Comparison of ENCODE assay signal across 30 cellular contexts in the genomic region with DNA sequence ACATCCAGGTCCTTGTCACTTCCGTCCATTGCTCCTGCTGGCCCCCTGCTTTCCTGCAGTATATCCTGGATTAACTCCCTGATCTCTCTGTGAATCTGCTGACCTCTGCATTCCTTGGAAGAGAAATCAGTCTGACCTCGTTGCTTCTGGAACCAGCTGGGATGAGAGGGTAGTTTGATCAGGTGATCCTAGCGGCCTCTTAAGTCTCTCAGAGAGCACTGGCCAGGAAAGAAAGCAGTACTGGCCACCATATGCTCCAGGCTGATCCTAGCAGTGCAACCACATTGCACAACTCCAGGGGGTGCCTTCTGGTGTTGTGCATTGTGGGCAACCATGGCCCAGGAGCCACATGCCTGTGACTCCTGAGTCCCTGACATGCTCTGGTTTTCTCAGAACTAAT.
DNase-seq lines count a peak whose midpoint lies in the region; ATAC-seq and TF ChIP-seq lines count a peak whose summit lies in the region.
"Had no signal": no experiment of that assay in that cellular context is flagged by ENCODE, and none has a peak within 500 bp of the region (broad histone marks: within the 10 kb centered on the region; RNA-seq: fewer than 3 reads in every experiment).

No MANE protein-coding gene starts in this region.

- H3K36me3 Mint-ChIP-seq in H9 (ENCODE audit: insufficient read depth in 1 of 3, low read depth in 3 of 3), result peaks cover 8 to 43% (median 8%) of the 10 kb centered on the region in 3 experiments
- H3K36me3 Mint-ChIP-seq in activated CD4-positive, alpha-beta memory T cell treated with anti-CD3 and anti-CD28 coated beads, Interleukin-2, amount 10 ng/mL, durations not matched to agents 7 days and 5 days (ENCODE audit: low read depth), result no peaks in the 10 kb centered on the region
- H3K36me3 Mint-ChIP-seq: activated naive CD4-positive, alpha-beta T cell treated with anti-CD3 and anti-CD28 coated beads, Interleukin-2, amount 10 ng/mL, durations not matched to agents 7 days and 5 days had no signal

- no peaks in the 10 kb centered on the region for H3K9me3 ChIP-seq in H9 (ENCODE audit: control insufficient read depth, low read depth, low read length)
- H3K9me3 ChIP-seq in smooth muscle cell (replicated peaks; ENCODE audit: low read depth), result no peaks in the 10 kb centered on the region
- H3K9me3 ChIP-seq: adrenal gland, MG63, sigmoid colon, suprapubic skin, upper lobe of right lung had no signal

- H3K27ac ChIP-seq in H9 (ENCODE audit: insufficient read length, low read depth, low read length) (no peak overlapping the region), smooth muscle cell (ENCODE audit: low read depth) (no peak overlapping the region)
- H3K27ac ChIP-seq: adrenal gland, KMS-11, PC-9, sigmoid colon, suprapubic skin, upper lobe of right lung had no signal

- H3K4ac ChIP-seq in H9 (ENCODE audit: low read depth, low read length), result no peak overlapping the region

- H3K4me1 ChIP-seq in H9 (ENCODE audit: insufficient read depth, low read length), result peaks cover 8% of the 10 kb centered on the region; the same call in 1 of the 2 replicates
- H3K4me1 ChIP-seq in smooth muscle cell (ENCODE audit: low read depth), result peaks cover 18% of the 10 kb centered on the region
- H3K4me1 ChIP-seq: upper lobe of right lung had no signal

- POLR2A ChIA-PET in activated CD4-positive, alpha-beta memory T cell treated with anti-CD3 and anti-CD28 coated beads, Interleukin-2, amount 10 ng/mL, durations not matched to agents 7 days and 5 days (lab: Charles Lee), result no interaction called here

- peaks cover 18% of the 10 kb centered on the region for H3K23me2 ChIP-seq in H9 (ENCODE audit: insufficient read length, low read depth, low read length, poor library complexity, severe bottlenecking)

- H2AK5ac ChIP-seq in H9 (ENCODE audit: insufficient read length, low read length), result no peak overlapping the region

- H4K20me1 ChIP-seq in H9 (ENCODE audit: control insufficient read depth, insufficient read depth, insufficient read length), result peaks cover 2% of the 10 kb centered on the region
- H4K20me1 ChIP-seq in smooth muscle cell (ENCODE audit: low read depth), result peaks cover 62% of the 10 kb centered on the region

- no peak overlapping the region for H2BK120ac ChIP-seq in H9 (ENCODE audit: low read depth, low read length, poor library complexity, severe bottlenecking)

- H3T11ph ChIP-seq in H9 (ENCODE audit: low read length), result no peak overlapping the region

- H3K4me3 ChIP-seq in cardiac fibroblast (replicated peaks in 1 of 2; ENCODE audit: low read depth in 2 of 2, low read length in 2 of 2), result no peak overlapping the region
- H3K4me3 ChIP-seq in smooth muscle cell, result no peak overlapping the region
- H3K4me3 ChIP-seq: adrenal gland, MG63, PC-9, sigmoid colon, suprapubic skin, upper lobe of right lung had no signal

- H3K27me3 ChIP-seq in H9 (ENCODE audit: insufficient read depth, low read length) (no peaks in the 10 kb centered on the region; the same call in 1 of the 2 replicates), smooth muscle cell (ENCODE audit: low read depth) (no peaks in the 10 kb centered on the region)
- H3K27me3 ChIP-seq: adrenal gland, MG63, sigmoid colon had no signal

- no peak overlapping the region for H3K9ac ChIP-seq in H9 (ENCODE audit: extremely low read depth, insufficient read length, low read length)
- H3K9ac ChIP-seq in smooth muscle cell (ENCODE audit: low read depth), result no peak overlapping the region
- H3K9ac ChIP-seq: KMS-11 had no signal

- no peak overlapping the region for H3K23ac ChIP-seq in H9 (ENCODE audit: insufficient read length, low read depth, low read length)

- peaks cover 27% of the 10 kb centered on the region for H3K27me3 Mint-ChIP-seq in H9 (ENCODE audit: low read depth)
- H3K27me3 Mint-ChIP-seq in activated CD4-positive, alpha-beta memory T cell treated with anti-CD3 and anti-CD28 coated beads, Interleukin-2, amount 10 ng/mL, durations not matched to agents 7 days and 5 days, result peaks cover 35% of the 10 kb centered on the region

- H2BK12ac ChIP-seq in H9 (ENCODE audit: insufficient read length, low read depth, low read length), result no peak overlapping the region

- H3K9me3 Mint-ChIP-seq in H9, result no peaks in the 10 kb centered on the region
- H3K9me3 Mint-ChIP-seq in activated CD4-positive, alpha-beta memory T cell treated with anti-CD3 and anti-CD28 coated beads, Interleukin-2, amount 10 ng/mL, durations not matched to agents 7 days and 5 days, result no peaks in the 10 kb centered on the region
- H3K9me3 Mint-ChIP-seq: activated CD8-positive, alpha-beta T cell treated with anti-CD3 and anti-CD28 coated beads for 36 hours; activated naive CD4-positive, alpha-beta T cell treated with anti-CD3 and anti-CD28 coated beads, Interleukin-2, amount 10 ng/mL, durations not matched to agents 7 days and 5 days had no signal

- DNase-seq in H9, result peak; percentile 47
- peak; percentile 8 to 10 for DNase-seq in cardiac fibroblast (ENCODE audit: low read depth in 2 of 2)
- peak; percentile 10 for DNase-seq in iris pigment epithelial cell (ENCODE audit: low read depth)
- DNase-seq in smooth muscle cell (lab: John Stamatoyannopoulos, UW; ENCODE audit: unreplicated experiment), result no peak
- DNase-seq in kidney glomerular epithelial cell (lab: John Stamatoyannopoulos, UW), result no peak
- DNase-seq in activated CD4-positive, alpha-beta memory T cell treated with anti-CD3 and anti-CD28 coated beads, Interleukin-2, amount 10 ng/mL, durations not matched to agents 7 days and 5 days, result no peak
- DNase-seq: activated CD4-positive, alpha-beta T cell treated with anti-CD3 and anti-CD28 coated beads for 1 hour; activated CD8-positive, alpha-beta memory T cell treated with anti-CD3 and anti-CD28 coated beads, Interleukin-2, amount 50 U/mL, for 48 hours; activated CD8-positive, alpha-beta T cell treated with anti-CD3 and anti-CD28 coated beads for 36 hours; activated naive CD4-positive, alpha-beta T cell treated with anti-CD3 and anti-CD28 coated beads, Interleukin-2, amount 10 ng/mL, durations not matched to agents 7 days and 5 days; adrenal gland; effector CD4-positive, alpha-beta T cell; GDM1; islet precursor cell; left ventricle myocardium superior; MG63; naive thymus-derived CD4-positive, alpha-beta T cell; NCI-H1105 treated with DMSO at 0.1 percent for 48 hours; NCI-H2029; NCI-H2227 treated with DMSO at 0.1 percent for 48 hours; NCI-H526; nucleus accumbens; PC-9; Right ventricle myocardium superior; sigmoid colon; stimulated activated CD4-positive, alpha-beta T cell treated with anti-CD3 and anti-CD28 coated beads, Interleukin-4, amount 100 ng/mL, for 24 hours; upper lobe of right lung had no signal

- H3K56ac ChIP-seq in H9 (ENCODE audit: insufficient read length, low read depth, low read length), result no peak overlapping the region

- TF ChIP-seq CTCF in H9 (conservative IDR thresholded peaks at IDR 0.05), result 0 out of 3 replicates have a peak, but pooled peaks have one; percentile 27
- no peak for TF ChIP-seq CTCF in cardiac fibroblast (IDR thresholded peaks at IDR 0.05; ENCODE audit: low read depth, low read length)
- peak; percentile 5 for TF ChIP-seq CTCF in smooth muscle cell (IDR thresholded peaks at IDR 0.05; ENCODE audit: borderline replicate concordance, insufficient read depth, poor library complexity, severe bottlenecking)

- H3K4me1 Mint-ChIP-seq in H9, result peaks cover 35 to 48% of the 10 kb centered on the region in 2 experiments
- peaks cover 11% of the 10 kb centered on the region for H3K4me1 Mint-ChIP-seq in activated CD4-positive, alpha-beta memory T cell treated with anti-CD3 and anti-CD28 coated beads, Interleukin-2, amount 10 ng/mL, durations not matched to agents 7 days and 5 days

- H3K14ac ChIP-seq in H9 (ENCODE audit: insufficient read depth, low read length), result no peak overlapping the region

- H3K36me3 ChIP-seq in smooth muscle cell (ENCODE audit: low read depth), result no peaks in the 10 kb centered on the region

- H3F3A ChIP-seq in smooth muscle cell (ENCODE audit: low read depth), result no peaks in the 10 kb centered on the region

- no peak overlapping the region for H2BK5ac ChIP-seq in H9 (ENCODE audit: insufficient read length, low read length)

- H4K8ac ChIP-seq in H9 (replicated peaks; ENCODE audit: insufficient read length, low read depth, low read length), result no peak overlapping the region

- H3K27ac Mint-ChIP-seq in H9, result no peak overlapping the region
- H3K27ac Mint-ChIP-seq in activated CD4-positive, alpha-beta memory T cell treated with anti-CD3 and anti-CD28 coated beads, Interleukin-2, amount 10 ng/mL, durations not matched to agents 7 days and 5 days, result no peak overlapping the region
- H3K27ac Mint-ChIP-seq: activated CD8-positive, alpha-beta T cell treated with anti-CD3 and anti-CD28 coated beads for 36 hours had no signal

- no peak overlapping the region for H4K91ac ChIP-seq in H9 (ENCODE audit: insufficient read length, low read depth, low read length)

- no peak overlapping the region for H4K5ac ChIP-seq in H9 (ENCODE audit: insufficient read length, low read depth, low read length)

- no CpG with 5 or more reads among the region's 3 CpGs for WGBS in H9 (ENCODE audit: extremely low coverage, insufficient read length, low lambda C conversion rate)
- 88% methylated on average over 3 of the region's 3 CpGs for WGBS in smooth muscle cell (ENCODE audit: low lambda C conversion rate)

- no peak overlapping the region for H3K4me2 ChIP-seq in H9 (ENCODE audit: insufficient read depth, insufficient read length, low read length)
- H3K4me2 ChIP-seq in smooth muscle cell, result no peak overlapping the region
- H3K4me2 ChIP-seq: KMS-11, PC-9 had no signal

- no peak overlapping the region for H3K18ac ChIP-seq in H9 (ENCODE audit: insufficient read length, low read depth, low read length)

- H2BK15ac ChIP-seq in H9 (ENCODE audit: low read depth, low read length), result no peak overlapping the region

- no peaks in the 10 kb centered on the region for H3K79me2 ChIP-seq in H9 (ENCODE audit: insufficient read depth, low read length)
- H3K79me2 ChIP-seq in smooth muscle cell (ENCODE audit: low read depth), result no peaks in the 10 kb centered on the region

- H2BK20ac ChIP-seq in H9 (ENCODE audit: low read depth, low read length, poor library complexity, severe bottlenecking), result no peak overlapping the region

- CTCF ChIA-PET in activated CD4-positive, alpha-beta memory T cell treated with anti-CD3 and anti-CD28 coated beads, Interleukin-2, amount 10 ng/mL, durations not matched to agents 7 days and 5 days (lab: Charles Lee), result interaction anchor here (2.3 kb wide), 1 partner anchor 51 kb away, joined by 21 read pairs; no protein-coding TSS in a partner anchor

- no peak overlapping the region for H3K4me3 Mint-ChIP-seq in H9
- no peak overlapping the region for H3K4me3 Mint-ChIP-seq in activated CD4-positive, alpha-beta memory T cell treated with anti-CD3 and anti-CD28 coated beads, Interleukin-2, amount 10 ng/mL, durations not matched to agents 7 days and 5 days
- H3K4me3 Mint-ChIP-seq: activated CD8-positive, alpha-beta T cell treated with anti-CD3 and anti-CD28 coated beads for 36 hours; activated naive CD4-positive, alpha-beta T cell treated with anti-CD3 and anti-CD28 coated beads, Interleukin-2, amount 10 ng/mL, durations not matched to agents 7 days and 5 days had no signal

- H2AFZ ChIP-seq in H9 (ENCODE audit: low read length) (no peak overlapping the region), smooth muscle cell (ENCODE audit: low read depth) (no peak overlapping the region)
- H2AFZ ChIP-seq: PC-9 had no signal

- no peaks in the 10 kb centered on the region for H3K79me1 ChIP-seq in H9 (ENCODE audit: insufficient read depth, low read depth, low read length, poor library complexity, severe bottlenecking)

- no peak for ATAC-seq in GM21723 (IDR thresholded peaks at IDR 0.05; ENCODE audit: unreplicated experiment)
- ATAC-seq: activated CD8-positive, alpha-beta T cell treated with anti-CD3 and anti-CD28 coated beads for 36 hours; left ventricle myocardium superior; naive thymus-derived CD4-positive, alpha-beta T cell; upper lobe of right lung had no signal

Comparison
In these comparisons a context has a peak if more than half of its experiments do, and no peak if none do; other contexts are left out.
1. DNase-seq: peak in H9 (single experiment), cardiac fibroblast (2 of 2) and iris pigment epithelial cell (single experiment); none in smooth muscle cell (single experiment), kidney glomerular epithelial cell (single experiment) and activated CD4-positive, alpha-beta memory T cell treated with anti-CD3 and anti-CD28 coated beads, Interleukin-2, amount 10 ng/mL, durations not matched to agents 7 days and 5 days (single experiment).